In the genomic region with DNA sequence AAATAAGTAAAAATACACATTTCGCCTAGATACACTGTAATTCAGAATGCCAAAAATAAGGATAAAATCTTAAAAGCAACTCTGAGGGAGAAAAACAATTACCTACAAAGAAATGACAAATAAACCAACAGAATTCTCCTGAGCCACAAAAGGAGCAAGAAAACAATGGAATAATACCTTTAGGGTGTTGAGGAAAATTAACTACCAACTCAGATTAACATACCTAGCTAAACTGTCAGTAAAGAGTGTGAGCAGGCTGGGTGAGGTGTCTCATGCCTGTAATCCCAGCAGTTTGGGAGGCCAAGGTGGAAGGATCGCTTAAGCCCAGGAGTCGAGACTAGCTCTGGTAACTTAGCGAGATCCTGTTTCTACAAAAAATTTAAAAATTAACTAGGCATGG, we compare ENCODE assay signal across 35 cellular contexts.
"Had no signal": no experiment of that assay in that cellular context is flagged by ENCODE, and none has a peak within 500 bp of the region (broad histone marks: within the 10 kb centered on the region; RNA-seq: fewer than 3 reads in every experiment).

No MANE protein-coding gene starts in this region.

- DNase-seq: Karpas-422, Kasumi-1, MG63, MM.1S, MV-4-11, NCI-H1048, NCI-H1092, NCI-H1092 treated with DMSO at 0.1 percent for 48 hours, NCI-H1105, NCI-H1105 treated with DMSO at 0.1 percent for 48 hours, NCI-H1417, NCI-H1417 treated with DMSO at 0.1 percent for 48 hours, NCI-H1436, NCI-H1436 treated with DMSO at 0.1 percent for 48 hours, NCI-H146, NCI-H1694, NCI-H1694 treated with DMSO at 0.1 percent for 48 hours, NCI-H187, NCI-H187 treated with DMSO at 0.1 percent for 48 hours, NCI-H1930, NCI-H2029, NCI-H2029 treated with DMSO at 0.1 percent for 48 hours, NCI-H2081, NCI-H2081 treated with DMSO at 0.1 percent for 48 hours, NCI-H2107, NCI-H2171, NCI-H2171 treated with DMSO at 0.1 percent for 48 hours, NCI-H2227 treated with DMSO at 0.1 percent for 48 hours, NCI-H226, NCI-H345, NCI-H446, NCI-H446 treated with DMSO at 0.1 percent for 48 hours, NCI-H510A, NCI-H510A treated with DMSO at 0.1 percent for 48 hours, NCI-H524 had no signal

- H3K27me3 ChIP-seq: MG63 had no signal

- H3K36me3 ChIP-seq: MG63 had no signal

- H3K4me3 ChIP-seq: MG63 had no signal
